Comparison of ENCODE assay signal across 18 cellular contexts in genomic region chr22:44438481-44439131, GRCh38. TPM values are rescaled to one million over a fixed set of nuclear protein-coding genes. Genes with fewer than 3 reads are reported as not detected.
DNase-seq lines count a peak whose midpoint lies in the region; ATAC-seq, FAIRE-seq and TF ChIP-seq lines count a peak whose summit lies in the region.
"Had no signal": no experiment of that assay in that cellular context is flagged by ENCODE, and none has a peak within 500 bp of the region (broad histone marks: within the 10 kb centered on the region; RNA-seq: fewer than 3 reads in every experiment).

No MANE protein-coding gene starts in this region.

- no peak for FAIRE-seq in RCC 7860 (lab: Jason Lieb, UNC)
- FAIRE-seq: GM19239, K562 had no signal

- H3K4me1 ChIP-seq in spleen: peaks cover under 1 to 23% (median 4%) of the 10 kb centered on the region in 6 donors

- no peaks in the 10 kb centered on the region for H3K27me3 ChIP-seq in spleen (replicated peaks in 1 of 7)

- intact Hi-C loops in spleen (cut with DNase I; ENCODE audit: low total_unique reads): no loop called here

- 84 to 95% (median 90%) methylated on average over 17 to 20 of the region's 20 CpGs for WGBS in spleen, 5 donors

- no peak for TF ChIP-seq POLR2A in spleen (IDR thresholded peaks at IDR 0.05)

- in situ Hi-C loops in GM13976 (cut with MboI; ENCODE audit: low sequenced_read_pairs, unreplicated experiment): no loop called here

- DNase-seq in GM13976 (ENCODE audit: low spot score) (peak; percentile 23), coronary artery (ENCODE audit: low spot score) (peak; percentile 63), mesenteric fat pad (ENCODE audit: low spot score) (peak; percentile 77), spleen (peak; percentile 66), RCC 7860 (ENCODE audit: low spot score) (no peak), cerebellar nuclear complex (lab: John Stamatoyannopoulos, UW) (no peak)
- DNase-seq: DMS 273 treated with DMSO at 0.1 percent for 48 hours, DND-41, GOT3, NCI-H1092 treated with DMSO at 0.1 percent for 48 hours, NCI-H2081, NCI-H2171 treated with DMSO at 0.1 percent for 48 hours, NCI-H446 treated with DMSO at 0.1 percent for 48 hours had no signal

- ATAC-seq in HG02610 (IDR thresholded peaks at IDR 0.05; ENCODE audit: unreplicated experiment): no peak
- ATAC-seq: Panc1 had no signal

- no peak overlapping the region for H3K4me3 ChIP-seq in coronary artery
- no peak overlapping the region for H3K4me3 ChIP-seq in spleen
- H3K4me3 ChIP-seq: K562 had no signal

- H3K36me3 ChIP-seq in spleen: no peaks in the 10 kb centered on the region

- no peaks in the 10 kb centered on the region for H3K9me3 ChIP-seq in spleen

- H3K27ac ChIP-seq in coronary artery (no peak overlapping the region), spleen (no peak overlapping the region)
- H3K27ac ChIP-seq: C4-2B had no signal

- no peak for TF ChIP-seq CTCF in GM13976 (IDR thresholded peaks at IDR 0.05; ENCODE audit: borderline replicate concordance, control extremely low read depth, extremely low read depth, insufficient read depth, missing control alignments)
- TF ChIP-seq CTCF in coronary artery (IDR thresholded peaks at IDR 0.05): no peak
- no peak for TF ChIP-seq CTCF in spleen (IDR thresholded peaks at IDR 0.05 in 8 of 11, conservative IDR thresholded peaks at IDR 0.05 in 3 of 11)

RNA-seq across cellular contexts. Expression of gene RTL6, which starts 59.4 kb away (rescaled TPM):
- 29.6 TPM for total RNA-seq in mesenteric fat pad
- total RNA-seq in spleen: 10 to 100 TPM; 12.9 to 20.5 (median 15.7) TPM
- 1 to 10 TPM; 1.9 to 5.8 (median 2.4) TPM for polyA plus RNA-seq in spleen

Comparison
In these comparisons a context has a peak if more than half of its experiments do, and no peak if none do; other contexts are left out.
1. DNase-seq: peak in GM13976 (single experiment), coronary artery (single experiment), mesenteric fat pad (single experiment) and spleen (single experiment); none in RCC 7860 (single experiment) and cerebellar nuclear complex (0 of 2).